ENCODE assay signal across 8 cellular contexts in genomic region chr16:4663756-4664465, GRCh38. TPM values are rescaled to one million over a fixed set of nuclear protein-coding genes. Genes with fewer than 3 reads are reported as not detected.
DNase-seq lines count a peak whose midpoint lies in the region; ATAC-seq, FAIRE-seq and TF ChIP-seq lines count a peak whose summit lies in the region.

No MANE protein-coding gene starts in this region.

- peak; percentile 66 to 81 (median 76) for ATAC-seq in right lobe of liver
- ATAC-seq in upper lobe of right lung = peak; percentile 64
- no peak for ATAC-seq in HG03039 (IDR thresholded peaks at IDR 0.05; ENCODE audit: unreplicated experiment)
- no peak for ATAC-seq in GM21576 (IDR thresholded peaks at IDR 0.05; ENCODE audit: unreplicated experiment)

- DNase-seq in activated naive CD4-positive, alpha-beta T cell treated with anti-CD3 and anti-CD28 coated beads, Interleukin-2, amount 10 ng/mL, durations not matched to agents 7 days and 5 days = no peak
- no peak for DNase-seq in activated naive CD4-positive, alpha-beta T cell (lab: John Stamatoyannopoulos, UW)
- DNase-seq in astrocyte (ENCODE audit: low read depth) = no peak
- peak; percentile 88 to 95 (median 95) for DNase-seq in right lobe of liver
- DNase-seq in upper lobe of right lung = peak; percentile 77
- no peak for DNase-seq in ACHN

- intact Hi-C loops in right lobe of liver (cut with DNase I) (no loop called here), upper lobe of right lung (cut with DNase I) (no loop called here)

- no peak overlapping the region for H3K4me3 ChIP-seq in astrocyte (ENCODE audit: insufficient read depth, low read depth, low read length)
- peak overlapping the region in 2 of 3 donors; percentile 41 to 50 for H3K4me3 ChIP-seq in right lobe of liver
- no peak overlapping the region for H3K4me3 ChIP-seq in upper lobe of right lung

- in situ Hi-C loops in ACHN (cut with HindIII; ENCODE audit: low pct_ligation_motif_present, low pct_unique_long_range_greater_than_20kb, low sequenced_read_pairs) = no loop called here

- no peak for FAIRE-seq in astrocyte (lab: Jason Lieb, UNC)

- peaks cover 76% of the 10 kb centered on the region for H3K4me1 Mint-ChIP-seq in activated naive CD4-positive, alpha-beta T cell treated with anti-CD3 and anti-CD28 coated beads, Interleukin-2, amount 10 ng/mL, durations not matched to agents 7 days and 5 days
- H3K4me1 Mint-ChIP-seq in astrocyte (ENCODE audit: low read depth, unreplicated experiment) = peaks cover 20% of the 10 kb centered on the region

- TF ChIP-seq CTCF in astrocyte (IDR thresholded peaks at IDR 0.05; ENCODE audit: insufficient read depth, low read depth, low read length) (no peak), right lobe of liver (IDR thresholded peaks at IDR 0.05) (no peak), upper lobe of right lung (IDR thresholded peaks at IDR 0.05) (no peak)

- no peak overlapping the region for H3K4me2 ChIP-seq in astrocyte (ENCODE audit: low read length)

- peak overlapping the region; percentile 59 for H3K4me3 Mint-ChIP-seq in activated naive CD4-positive, alpha-beta T cell treated with anti-CD3 and anti-CD28 coated beads, Interleukin-2, amount 10 ng/mL, durations not matched to agents 7 days and 5 days
- peak overlapping the region; percentile 57 for H3K4me3 Mint-ChIP-seq in astrocyte (ENCODE audit: unreplicated experiment)

- H3K27ac Mint-ChIP-seq in activated naive CD4-positive, alpha-beta T cell treated with anti-CD3 and anti-CD28 coated beads, Interleukin-2, amount 10 ng/mL, durations not matched to agents 7 days and 5 days = peak overlapping the region; percentile 95
- H3K27ac Mint-ChIP-seq in astrocyte (ENCODE audit: unreplicated experiment) = no peak overlapping the region

- H3K27ac ChIP-seq in astrocyte (ENCODE audit: low read depth, low read length) = no peak overlapping the region
- H3K27ac ChIP-seq in right lobe of liver = peak overlapping the region; percentile 74 to 97 (median 94)
- H3K27ac ChIP-seq in upper lobe of right lung = peak overlapping the region; percentile 76

- H3K27me3 Mint-ChIP-seq in activated naive CD4-positive, alpha-beta T cell treated with anti-CD3 and anti-CD28 coated beads, Interleukin-2, amount 10 ng/mL, durations not matched to agents 7 days and 5 days = no peaks in the 10 kb centered on the region
- H3K27me3 Mint-ChIP-seq in astrocyte (ENCODE audit: low read depth, unreplicated experiment) = no peaks in the 10 kb centered on the region

- no peaks in the 10 kb centered on the region for H3K9me3 Mint-ChIP-seq in activated naive CD4-positive, alpha-beta T cell treated with anti-CD3 and anti-CD28 coated beads, Interleukin-2, amount 10 ng/mL, durations not matched to agents 7 days and 5 days
- no peaks in the 10 kb centered on the region for H3K9me3 Mint-ChIP-seq in astrocyte (ENCODE audit: unreplicated experiment)

- TF ChIP-seq POLR2A in right lobe of liver (IDR thresholded peaks at IDR 0.05) = peak; percentile 63

- CTCF ChIA-PET in activated naive CD4-positive, alpha-beta T cell treated with anti-CD3 and anti-CD28 coated beads, Interleukin-2, amount 10 ng/mL, durations not matched to agents 7 days and 5 days (lab: Charles Lee) = interaction anchor here (0.9 to 1.5 kb wide), 2 partner anchors 12 to 14 kb away, joined by 3 to 9 read pairs; no protein-coding TSS in a partner anchor

- H3K9ac ChIP-seq in astrocyte (ENCODE audit: low read length) = no peak overlapping the region

- H4K20me1 ChIP-seq in astrocyte (ENCODE audit: insufficient read depth, low read length) = peaks cover 80% of the 10 kb centered on the region

- H3K9me3 ChIP-seq in astrocyte (ENCODE audit: insufficient read depth, low read depth, low read length) (no peaks in the 10 kb centered on the region), right lobe of liver (no peaks in the 10 kb centered on the region), upper lobe of right lung (no peaks in the 10 kb centered on the region)

- 18% methylated on average over 7 of the region's 26 CpGs for WGBS in right lobe of liver (ENCODE audit: insufficient coverage, low coverage, low lambda C conversion rate, missing lambda C conversion rate)

- H3K79me2 ChIP-seq in astrocyte (ENCODE audit: insufficient read depth, low read length) = peaks cover 30% of the 10 kb centered on the region

- H3K27me3 ChIP-seq in astrocyte (ENCODE audit: insufficient read depth, low read length) = no peaks in the 10 kb centered on the region
- H3K27me3 ChIP-seq in right lobe of liver = no peaks in the 10 kb centered on the region
- H3K27me3 ChIP-seq in upper lobe of right lung = no peaks in the 10 kb centered on the region

- H3K36me3 Mint-ChIP-seq in activated naive CD4-positive, alpha-beta T cell treated with anti-CD3 and anti-CD28 coated beads, Interleukin-2, amount 10 ng/mL, durations not matched to agents 7 days and 5 days = peaks cover 20% of the 10 kb centered on the region
- peaks cover 10% of the 10 kb centered on the region for H3K36me3 Mint-ChIP-seq in astrocyte (ENCODE audit: low read depth, unreplicated experiment)

- peaks cover 20% of the 10 kb centered on the region for H3K36me3 ChIP-seq in astrocyte (ENCODE audit: insufficient read depth, low read length)
- H3K36me3 ChIP-seq in right lobe of liver = peaks cover 0 to 22% (median 7%) of the 10 kb centered on the region in 4 donors
- peaks cover 38% of the 10 kb centered on the region for H3K36me3 ChIP-seq in upper lobe of right lung

- H3K4me1 ChIP-seq in astrocyte (ENCODE audit: insufficient read depth, low read length) = peaks cover 33% of the 10 kb centered on the region
- H3K4me1 ChIP-seq in right lobe of liver = peaks cover 0 to 46% (median 26%) of the 10 kb centered on the region in 4 donors
- H3K4me1 ChIP-seq in upper lobe of right lung = peaks cover 49% of the 10 kb centered on the region

- H2AFZ ChIP-seq in astrocyte (ENCODE audit: low read depth, low read length) = no peak overlapping the region

RNA-seq across cellular contexts. Expression of gene NUDT16L1, which starts 29.5 kb away (rescaled TPM):
- total RNA-seq in astrocyte (42.2 and 43.6 TPM in 2 replicates), right lobe of liver (10 to 100 TPM; 17.8 to 36.3 (median 23.0) TPM), upper lobe of right lung (24.0 TPM)

RNA-seq across cellular contexts. Expression of gene MGRN1, which starts 39.3 kb away (rescaled TPM):
- total RNA-seq in astrocyte = 89.0 and 91.5 TPM in 2 replicates
- total RNA-seq in right lobe of liver = 10 to 100 TPM; 42.5 to 67.3 (median 49.5) TPM
- total RNA-seq in upper lobe of right lung = 81.3 TPM

RNA-seq across cellular contexts. Expression of gene UBALD1, which starts 49.2 kb away (rescaled TPM):
- total RNA-seq in astrocyte = 49.8 and 53.0 TPM in 2 replicates
- total RNA-seq in right lobe of liver = 10 to 100 TPM in 4 of 6 experiments, 1 to 10 TPM in 2; 6.4 to 29.5 (median 17.2) TPM
- 35.5 TPM for total RNA-seq in upper lobe of right lung

Comparison
In these comparisons a context has a peak if more than half of its experiments do, and no peak if none do; other contexts are left out.
1. DNase-seq: peak in right lobe of liver (3 of 3) and upper lobe of right lung (single experiment); none in activated naive CD4-positive, alpha-beta T cell treated with anti-CD3 and anti-CD28 coated beads, Interleukin-2, amount 10 ng/mL, durations not matched to agents 7 days and 5 days (single experiment), activated naive CD4-positive, alpha-beta T cell (0 of 4), astrocyte (single experiment) and ACHN (single experiment).
2. H3K4me3 ChIP-seq: peak in right lobe of liver (2 of 3); none in astrocyte (single experiment) and upper lobe of right lung (single experiment).
3. ATAC-seq: peak in right lobe of liver (4 of 4) and upper lobe of right lung (single experiment); none in HG03039 (single experiment) and GM21576 (single experiment).